ENCODE assay signal across 14 cellular contexts in the genomic region with DNA sequence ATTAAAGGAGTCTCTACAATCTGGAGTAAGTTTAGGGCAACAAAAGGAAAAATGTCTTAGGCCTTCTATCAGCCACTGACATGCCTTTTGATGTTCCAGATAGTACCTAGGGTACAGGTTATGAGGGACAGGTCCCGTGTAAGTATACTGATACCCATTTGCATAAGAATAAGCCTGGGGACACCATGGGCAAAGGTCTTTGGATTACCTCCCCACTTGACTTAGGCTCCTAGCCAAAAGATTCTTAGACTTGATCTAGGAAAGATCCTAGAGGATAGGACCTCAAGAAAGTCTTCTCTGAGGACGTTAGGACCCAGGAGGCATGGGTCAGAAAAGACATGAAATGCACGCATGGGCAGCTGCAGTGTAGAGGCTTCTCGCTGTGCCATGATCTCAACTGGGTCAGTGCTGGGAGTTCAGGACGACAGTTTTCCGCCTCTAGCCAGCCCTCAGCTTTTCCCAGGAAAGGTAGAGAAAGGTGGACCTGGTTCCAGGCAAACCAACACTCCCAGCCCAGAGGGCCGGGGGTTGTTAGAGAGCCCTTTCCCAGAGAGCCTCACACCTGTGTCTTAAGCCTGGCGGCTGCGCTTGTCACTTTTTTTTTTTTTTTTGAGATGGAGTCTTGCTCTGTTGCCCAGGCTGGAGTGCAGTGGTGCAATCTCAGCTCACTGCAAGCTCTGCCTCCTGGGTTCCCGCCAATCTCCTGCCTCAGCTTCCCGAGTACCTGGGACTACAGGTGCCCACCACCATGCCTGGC. TPM values are rescaled to one million over a fixed set of nuclear protein-coding genes. Genes with fewer than 3 reads are reported as not detected.
A peak's percentile ranks its signal among the peaks of the same experiment; 100 is the strongest.
DNase-seq lines count a peak whose midpoint lies in the region; ATAC-seq and TF ChIP-seq lines count a peak whose summit lies in the region.
"Had no signal": no experiment of that assay in that cellular context is flagged by ENCODE, and none has a peak within 500 bp of the region (broad histone marks: within the 10 kb centered on the region; RNA-seq: fewer than 3 reads in every experiment).

No MANE protein-coding gene starts in this region.

- CTCF ChIA-PET in CD4-positive, alpha-beta memory T cell (lab: Charles Lee; ENCODE audit: partially characterized antibody), result interaction anchor here (1.1 kb wide), 1 partner anchor 108 kb away, joined by 3 read pairs; no protein-coding TSS in a partner anchor

- H4K20me1 ChIP-seq in H9 (ENCODE audit: control insufficient read depth, insufficient read depth, insufficient read length), result no peaks in the 10 kb centered on the region

- H4K8ac ChIP-seq in H9 (replicated peaks; ENCODE audit: insufficient read length, low read depth, low read length), result no peak overlapping the region

- no peaks in the 10 kb centered on the region for H3K79me1 ChIP-seq in H9 (ENCODE audit: insufficient read depth, low read depth, low read length, poor library complexity, severe bottlenecking)

- H2BK120ac ChIP-seq in H9 (ENCODE audit: low read depth, low read length, poor library complexity, severe bottlenecking), result no peak overlapping the region

- peak overlapping the region; percentile 84 to 98 (median 90) for H3K4me3 Mint-ChIP-seq in CD4-positive, alpha-beta memory T cell
- H3K4me3 Mint-ChIP-seq in H9 (no peak overlapping the region), naive B cell (peak overlapping the region; percentile 83 to 97 (median 91))
- peak overlapping the region; percentile 92 for H3K4me3 Mint-ChIP-seq in activated naive CD8-positive, alpha-beta T cell treated with anti-CD3 and anti-CD28 coated beads for 36 hours

- H3K27ac ChIP-seq in CD4-positive, alpha-beta memory T cell (ENCODE audit: low read depth, low read length), result peak overlapping the region; percentile 42
- H3K27ac ChIP-seq in H9 (ENCODE audit: insufficient read length, low read depth, low read length), result no peak overlapping the region
- H3K27ac ChIP-seq in coronary artery, result no peak overlapping the region
- H3K27ac ChIP-seq: body of pancreas, thyroid gland had no signal

- POLR2A ChIA-PET in CD4-positive, alpha-beta memory T cell (lab: Charles Lee; ENCODE audit: partially characterized antibody), result interaction anchor here (0.6 kb wide), 4 partner anchors 90 to 789 kb away, joined by 3 to 4 read pairs (median 3); no protein-coding TSS in a partner anchor

- no peak overlapping the region for H4K91ac ChIP-seq in H9 (ENCODE audit: insufficient read length, low read depth, low read length)

- no peak overlapping the region for H3K4me2 ChIP-seq in H9 (ENCODE audit: insufficient read depth, insufficient read length, low read length)

- no peak overlapping the region for H2BK20ac ChIP-seq in H9 (ENCODE audit: low read depth, low read length, poor library complexity, severe bottlenecking)

- intact Hi-C loops in CD4-positive, alpha-beta memory T cell (cut with micrococcal nuclease), result no loop called here

- no peak overlapping the region for H2AFZ ChIP-seq in H9 (ENCODE audit: low read length)

- H3K27ac Mint-ChIP-seq in CD4-positive, alpha-beta memory T cell, result peak overlapping the region; percentile 81 to 98 (median 91)
- H3K27ac Mint-ChIP-seq in H9 (peak overlapping the region in 1 of 3 experiments; percentile 96; a peak in 2 of 7 replicates), naive B cell (peak overlapping the region in 5 of 6 donors; percentile 24 to 97 (median 95))
- H3K27ac Mint-ChIP-seq in activated naive CD8-positive, alpha-beta T cell treated with anti-CD3 and anti-CD28 coated beads for 36 hours, result peak overlapping the region; percentile 94

- no peaks in the 10 kb centered on the region for H3K27me3 Mint-ChIP-seq in CD4-positive, alpha-beta memory T cell
- no peaks in the 10 kb centered on the region for H3K27me3 Mint-ChIP-seq in H9 (ENCODE audit: low read depth)
- no peaks in the 10 kb centered on the region for H3K27me3 Mint-ChIP-seq in activated naive CD8-positive, alpha-beta T cell treated with anti-CD3 and anti-CD28 coated beads for 36 hours
- no peaks in the 10 kb centered on the region for H3K27me3 Mint-ChIP-seq in naive B cell

- H3T11ph ChIP-seq in H9 (ENCODE audit: low read length), result no peak overlapping the region

- TF ChIP-seq CTCF in H9 (conservative IDR thresholded peaks at IDR 0.05) (no peak), coronary artery (IDR thresholded peaks at IDR 0.05) (no peak)

- H3K36me3 Mint-ChIP-seq in CD4-positive, alpha-beta memory T cell, result peaks cover under 1 to 4% of the 10 kb centered on the region in 2 donors
- H3K36me3 Mint-ChIP-seq in H9 (ENCODE audit: insufficient read depth in 1 of 3, low read depth in 3 of 3) (peaks cover 2 to 6% (median 3%) of the 10 kb centered on the region in 3 experiments; a peak in 5 of 7 replicates), naive B cell (peaks cover 0 to 3% of the 10 kb centered on the region in 2 donors)
- H3K36me3 Mint-ChIP-seq in activated naive CD8-positive, alpha-beta T cell treated with anti-CD3 and anti-CD28 coated beads for 36 hours, result peaks cover 2% of the 10 kb centered on the region

- H3K79me2 ChIP-seq in H9 (ENCODE audit: insufficient read depth, low read length), result no peaks in the 10 kb centered on the region

- no peaks in the 10 kb centered on the region for H3K9me3 ChIP-seq in CD4-positive, alpha-beta memory T cell (ENCODE audit: control insufficient read depth in 1 of 2, low read length in 2 of 2)
- H3K9me3 ChIP-seq in H9 (ENCODE audit: control insufficient read depth, low read depth, low read length), result peaks cover 3% of the 10 kb centered on the region
- H3K9me3 ChIP-seq: body of pancreas, thyroid gland had no signal

- H3K23me2 ChIP-seq in H9 (ENCODE audit: insufficient read length, low read depth, low read length, poor library complexity, severe bottlenecking), result no peaks in the 10 kb centered on the region

- H3K27me3 ChIP-seq in CD4-positive, alpha-beta memory T cell (ENCODE audit: insufficient read depth, low read length), result no peaks in the 10 kb centered on the region
- no peaks in the 10 kb centered on the region for H3K27me3 ChIP-seq in H9 (ENCODE audit: insufficient read depth, low read length)
- H3K27me3 ChIP-seq: body of pancreas, thyroid gland had no signal

- no peak overlapping the region for H2AK5ac ChIP-seq in H9 (ENCODE audit: insufficient read length, low read length)

- peaks cover 26% of the 10 kb centered on the region for H3K4me1 ChIP-seq in CD4-positive, alpha-beta memory T cell (ENCODE audit: insufficient read depth, low read length)
- H3K4me1 ChIP-seq in H9 (ENCODE audit: insufficient read depth, low read length), result peaks cover 6% of the 10 kb centered on the region; the same call in 1 of the 2 replicates
- H3K4me1 ChIP-seq: body of pancreas, thyroid gland had no signal

- peak overlapping the region in 1 of 2 donors; percentile 62 for H3K4me3 ChIP-seq in CD4-positive, alpha-beta memory T cell (ENCODE audit: low read length in 2 of 2)
- H3K4me3 ChIP-seq in coronary artery, result no peak overlapping the region
- H3K4me3 ChIP-seq: body of pancreas, HAP-1, thyroid gland had no signal

- peak overlapping the region; percentile 26 for H3K18ac ChIP-seq in H9 (ENCODE audit: insufficient read length, low read depth, low read length)

- no peak overlapping the region for H2BK5ac ChIP-seq in H9 (ENCODE audit: insufficient read length, low read length)

- H3K9me3 Mint-ChIP-seq in CD4-positive, alpha-beta memory T cell, result peaks cover 0 to 6% (median 2%) of the 10 kb centered on the region in 8 donors
- H3K9me3 Mint-ChIP-seq in H9, result peaks cover 8% of the 10 kb centered on the region in 2 experiments
- peaks cover 1% of the 10 kb centered on the region for H3K9me3 Mint-ChIP-seq in activated naive CD8-positive, alpha-beta T cell treated with anti-CD3 and anti-CD28 coated beads for 36 hours
- H3K9me3 Mint-ChIP-seq in naive B cell, result peaks cover under 1 to 11% (median 2%) of the 10 kb centered on the region in 7 donors

- WGBS in H9 (ENCODE audit: extremely low coverage, insufficient read length, low lambda C conversion rate), result no CpG with 5 or more reads among the region's 11 CpGs

- peaks cover 16 to 27% (median 20%) of the 10 kb centered on the region in 4 donors for H3K4me1 Mint-ChIP-seq in CD4-positive, alpha-beta memory T cell
- H3K4me1 Mint-ChIP-seq in H9 (peaks cover 13 to 22% of the 10 kb centered on the region in 2 experiments), naive B cell (peaks cover 11 to 23% (median 21%) of the 10 kb centered on the region in 3 donors)
- peaks cover 15% of the 10 kb centered on the region for H3K4me1 Mint-ChIP-seq in activated naive CD8-positive, alpha-beta T cell treated with anti-CD3 and anti-CD28 coated beads for 36 hours

- H2BK15ac ChIP-seq in H9 (ENCODE audit: low read depth, low read length), result no peak overlapping the region

- no peaks in the 10 kb centered on the region for H3K36me3 ChIP-seq in CD4-positive, alpha-beta memory T cell (ENCODE audit: insufficient read depth, low read length)
- H3K36me3 ChIP-seq: HAP-1, thyroid gland had no signal

- no peak overlapping the region for H3K23ac ChIP-seq in H9 (ENCODE audit: insufficient read length, low read depth, low read length)

- no peak overlapping the region for H3K4ac ChIP-seq in H9 (ENCODE audit: low read depth, low read length)

- H4K5ac ChIP-seq in H9 (ENCODE audit: insufficient read length, low read depth, low read length), result no peak overlapping the region

- H2BK12ac ChIP-seq in H9 (ENCODE audit: insufficient read length, low read depth, low read length), result no peak overlapping the region

- no peak overlapping the region for H3K9ac ChIP-seq in H9 (ENCODE audit: extremely low read depth, insufficient read length, low read length)

- no peak overlapping the region for H3K56ac ChIP-seq in H9 (ENCODE audit: insufficient read length, low read depth, low read length)

- peak; percentile 27 to 29 for ATAC-seq in naive B cell (ENCODE audit: low read depth in 2 of 2)
- ATAC-seq in HG02623 (IDR thresholded peaks at IDR 0.05; ENCODE audit: unreplicated experiment), result no peak
- ATAC-seq: body of pancreas had no signal

- DNase-seq in CD4-positive, alpha-beta memory T cell, result peak in 1 of 5 donors; percentile 11
- DNase-seq in H9 (no peak), naive B cell (no peak), cerebellum (ENCODE audit: low spot score) (no peak), coronary artery (ENCODE audit: low spot score) (no peak), globus pallidus (ENCODE audit: low spot score) (no peak)
- DNase-seq in activated naive CD8-positive, alpha-beta T cell treated with anti-CD3 and anti-CD28 coated beads for 36 hours, result no peak
- DNase-seq: body of pancreas, kidney glomerular epithelial cell, NCI-H1092, NCI-H446, thyroid gland had no signal

- H3K14ac ChIP-seq in H9 (ENCODE audit: insufficient read depth, low read length), result no peak overlapping the region

RNA-seq across cellular contexts. Expression of gene MSTO1, which starts 26.6 kb away (rescaled TPM):
- total RNA-seq in CD4-positive, alpha-beta memory T cell, result 100 to 1,000 TPM; 125 to 127 TPM
- polyA plus RNA-seq in CD4-positive, alpha-beta memory T cell, result 10 to 100 TPM; 13.3 to 24.5 TPM
- total RNA-seq in H9 (2021) (89.5 and 96.2 TPM in 2 replicates), cerebellum (42.5 TPM)
- 10 to 100 TPM; 85.1 to 99.1 TPM for total RNA-seq in activated naive CD8-positive, alpha-beta T cell treated with anti-CD3 and anti-CD28 coated beads for 36 hours
- polyA plus RNA-seq in naive B cell (ENCODE audit: low read depth in 6 of 6), result 10 to 100 TPM in 4 of 6 donors, 1 to 10 TPM in 2; 4.8 to 24.8 (median 12.8) TPM

RNA-seq across cellular contexts. Expression of gene YY1AP1, which starts 52.0 kb away (rescaled TPM):
- 100 to 1,000 TPM in 1 of 2 experiments, 10 to 100 TPM in 1; 97.0 to 102 TPM for total RNA-seq in CD4-positive, alpha-beta memory T cell
- polyA plus RNA-seq in CD4-positive, alpha-beta memory T cell, result 10 to 100 TPM; 20.6 to 51.7 TPM
- 57.5 and 62.0 TPM in 2 replicates for total RNA-seq in H9 (2021)
- total RNA-seq in activated naive CD8-positive, alpha-beta T cell treated with anti-CD3 and anti-CD28 coated beads for 36 hours, result 10 to 100 TPM; 66.8 to 67.0 TPM
- 10 to 100 TPM; 26.7 to 56.1 (median 32.2) TPM for polyA plus RNA-seq in naive B cell (ENCODE audit: low read depth in 6 of 6)
- 215 TPM for total RNA-seq in cerebellum

RNA-seq across cellular contexts. Expression of gene DAP3, which starts 52.3 kb away (rescaled TPM):
- 100 to 1,000 TPM; 126 to 136 TPM for total RNA-seq in CD4-positive, alpha-beta memory T cell
- 100 to 1,000 TPM; 102 to 177 TPM for polyA plus RNA-seq in CD4-positive, alpha-beta memory T cell
- total RNA-seq in H9 (2021), result 113 and 114 TPM in 2 replicates
- 100 to 1,000 TPM; 148 to 151 TPM for total RNA-seq in activated naive CD8-positive, alpha-beta T cell treated with anti-CD3 and anti-CD28 coated beads for 36 hours
- 10 to 100 TPM; 65.6 to 87.5 (median 77.6) TPM for polyA plus RNA-seq in naive B cell (ENCODE audit: low read depth in 6 of 6)
- total RNA-seq in cerebellum, result 55.4 TPM

Comparison
In these comparisons a context has a peak if more than half of its experiments do, and no peak if none do; other contexts are left out.
1. H3K4me3 Mint-ChIP-seq: peak in CD4-positive, alpha-beta memory T cell (8 of 8), activated naive CD8-positive, alpha-beta T cell treated with anti-CD3 and anti-CD28 coated beads for 36 hours (single experiment) and naive B cell (8 of 8); none in H9 (0 of 2).